In the genomic region with DNA sequence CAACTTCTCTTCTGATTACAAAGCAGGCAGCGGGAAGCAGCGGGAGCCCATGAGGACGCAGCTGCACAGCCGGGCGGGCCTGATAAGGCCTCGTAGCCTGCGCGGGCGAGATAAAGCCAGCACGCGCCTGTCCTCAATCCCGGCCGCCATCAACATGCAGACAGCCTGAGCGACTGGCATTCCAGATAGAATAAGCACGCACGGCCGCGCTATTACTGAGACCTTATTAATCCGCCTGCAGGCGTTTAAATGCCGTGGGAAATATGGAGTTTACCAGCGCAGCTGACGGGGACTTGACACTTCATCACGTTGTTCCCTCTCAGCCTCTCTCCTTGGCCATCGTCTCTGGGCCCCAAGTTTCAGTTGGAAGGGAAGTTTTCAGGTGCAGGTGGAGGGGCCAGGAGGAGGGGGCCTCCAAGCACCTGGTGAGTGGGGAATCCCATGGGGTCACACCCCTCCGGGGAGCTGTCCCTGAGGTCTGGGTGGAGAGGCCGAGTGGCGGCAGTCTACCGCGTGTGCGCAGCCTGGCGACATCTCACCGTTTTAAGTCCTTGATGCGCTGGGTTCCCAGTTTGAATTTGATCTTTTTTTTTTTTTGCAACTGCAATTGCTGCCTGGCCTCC, we compare ENCODE assay signal across 12 cellular contexts. TPM values are rescaled to one million over a fixed set of nuclear protein-coding genes. Genes with fewer than 3 reads are reported as not detected.
A peak's percentile ranks its signal among the peaks of the same experiment; 100 is the strongest.
DNase-seq lines count a peak whose midpoint lies in the region; TF ChIP-seq lines count a peak whose summit lies in the region.
"Had no signal": no experiment of that assay in that cellular context is flagged by ENCODE, and none has a peak within 500 bp of the region (broad histone marks: within the 10 kb centered on the region; RNA-seq: fewer than 3 reads in every experiment).

No MANE protein-coding gene starts in this region.

- H3K27ac Mint-ChIP-seq in chondrocyte (ENCODE audit: unreplicated experiment) (no peak overlapping the region), nephron progenitor cell (no peak overlapping the region)

- H3K36me3 ChIP-seq in KOPT-K1 (ENCODE audit: insufficient read depth, low read length) (no peaks in the 10 kb centered on the region), neural cell (ENCODE audit: insufficient read depth, low read length) (no peaks in the 10 kb centered on the region)

- H3K4me2 ChIP-seq in neural cell (ENCODE audit: low read length) = peak overlapping the region; percentile 10

- no peaks in the 10 kb centered on the region for H3K79me2 ChIP-seq in neural cell (replicated peaks; ENCODE audit: insufficient read depth, low read length)
- H3K79me2 ChIP-seq: parathyroid adenoma had no signal

- H3K9ac ChIP-seq in neural cell (ENCODE audit: low read length) = peak overlapping the region; percentile 29
- H3K9ac ChIP-seq: parathyroid adenoma had no signal

- peak; percentile 69 for DNase-seq in DMS53 (lab: John Stamatoyannopoulos, UW)
- DNase-seq in chondrocyte (ENCODE audit: low spot score) = peak; percentile 77
- DNase-seq in nephron progenitor cell = no peak
- no peak for DNase-seq in activated T-cell treated with anti-CD3 and anti-CD28 coated beads for 4 hours
- DNase-seq in middle frontal gyrus (ENCODE audit: extremely low spot score, low spot score) = no peak
- no peak for DNase-seq in iPS-NIHi11 (ENCODE audit: low spot score)
- DNase-seq: activated naive CD4-positive, alpha-beta T cell treated with anti-CD3 and anti-CD28 coated beads, Interleukin-2, amount 50 U/mL, for 16 hours; effector memory CD4-positive, alpha-beta T cell; NCI-H226 had no signal

- H3K27ac ChIP-seq in KOPT-K1 (ENCODE audit: low read depth, low read length, poor library complexity, severe bottlenecking) (peak overlapping the region; percentile 63), neural cell (ENCODE audit: low read length) (peak overlapping the region; percentile 57)
- H3K27ac ChIP-seq: parathyroid adenoma had no signal

- no peak overlapping the region for H3K4me3 ChIP-seq in neural cell (ENCODE audit: low read length)

- no peaks in the 10 kb centered on the region for H3F3A ChIP-seq in neural cell (ENCODE audit: insufficient read depth, low read length, poor library complexity, severe bottlenecking)

- peaks cover under 1% of the 10 kb centered on the region for H3K9me3 ChIP-seq in KOPT-K1 (ENCODE audit: insufficient read depth, low read length, poor library complexity, severe bottlenecking)
- no peaks in the 10 kb centered on the region for H3K9me3 ChIP-seq in neural cell (ENCODE audit: low read length)

- H3K27me3 Mint-ChIP-seq in chondrocyte (ENCODE audit: low read depth) (peaks cover 34% of the 10 kb centered on the region), nephron progenitor cell (ENCODE audit: low read depth, poor library complexity) (peaks cover 66% of the 10 kb centered on the region)

- no peak overlapping the region for H3K4me3 Mint-ChIP-seq in chondrocyte (ENCODE audit: unreplicated experiment)
- H3K4me3 Mint-ChIP-seq in nephron progenitor cell = no peak overlapping the region

- peaks cover 6% of the 10 kb centered on the region for H3K9me3 Mint-ChIP-seq in chondrocyte (ENCODE audit: low read depth)
- H3K9me3 Mint-ChIP-seq in nephron progenitor cell = peaks cover 28% of the 10 kb centered on the region

- no peak for TF ChIP-seq RAD21 in neural cell (conservative IDR thresholded peaks at IDR 0.05)

- H3K4me1 Mint-ChIP-seq in chondrocyte (ENCODE audit: low read depth) = no peaks in the 10 kb centered on the region
- H3K4me1 Mint-ChIP-seq in nephron progenitor cell = no peaks in the 10 kb centered on the region

- TF ChIP-seq CTCF in chondrocyte (IDR thresholded peaks at IDR 0.05) (no peak), neural cell (IDR thresholded peaks at IDR 0.05; ENCODE audit: poor library complexity, severe bottlenecking) (no peak), nephron progenitor cell (IDR thresholded peaks at IDR 0.05) (no peak)

- no peaks in the 10 kb centered on the region for H3K27me3 ChIP-seq in neural cell (ENCODE audit: insufficient read depth, low read depth, low read length)

- H4K20me1 ChIP-seq in neural cell (ENCODE audit: insufficient read depth) = no peaks in the 10 kb centered on the region

- no peak overlapping the region for H2AFZ ChIP-seq in neural cell (ENCODE audit: low read depth, low read length)
- H2AFZ ChIP-seq: parathyroid adenoma had no signal

- H3K36me3 Mint-ChIP-seq in chondrocyte (ENCODE audit: low read depth) (no peaks in the 10 kb centered on the region), nephron progenitor cell (ENCODE audit: low read depth) (peaks cover under 1% of the 10 kb centered on the region)

- TF ChIP-seq EP300 in neural cell (conservative IDR thresholded peaks at IDR 0.05; ENCODE audit: poor library complexity, severe bottlenecking) = peak; percentile 33

- no peaks in the 10 kb centered on the region for H3K9me2 ChIP-seq in neural cell (ENCODE audit: insufficient read depth, low read length)

TF ChIP-seq in neural cell, 6 proteins besides CTCF, POLR2A, EP300 and RAD21:
- TF ChIP-seq TAF1 (IDR thresholded peaks at IDR 0.05; ENCODE audit: low read depth) (no peak), MXI1 (conservative IDR thresholded peaks at IDR 0.05; ENCODE audit: poor library complexity, severe bottlenecking) (no peak), EZH2 (IDR thresholded peaks at IDR 0.05; ENCODE audit: borderline replicate concordance, insufficient read depth, low read length, poor library complexity, severe bottlenecking) (no peak), POLR2AphosphoS5 (IDR thresholded peaks at IDR 0.05) (peak; percentile 56), SMC3 (conservative IDR thresholded peaks at IDR 0.05; ENCODE audit: poor library complexity) (no peak)
- TF ChIP-seq, protein P1, sequence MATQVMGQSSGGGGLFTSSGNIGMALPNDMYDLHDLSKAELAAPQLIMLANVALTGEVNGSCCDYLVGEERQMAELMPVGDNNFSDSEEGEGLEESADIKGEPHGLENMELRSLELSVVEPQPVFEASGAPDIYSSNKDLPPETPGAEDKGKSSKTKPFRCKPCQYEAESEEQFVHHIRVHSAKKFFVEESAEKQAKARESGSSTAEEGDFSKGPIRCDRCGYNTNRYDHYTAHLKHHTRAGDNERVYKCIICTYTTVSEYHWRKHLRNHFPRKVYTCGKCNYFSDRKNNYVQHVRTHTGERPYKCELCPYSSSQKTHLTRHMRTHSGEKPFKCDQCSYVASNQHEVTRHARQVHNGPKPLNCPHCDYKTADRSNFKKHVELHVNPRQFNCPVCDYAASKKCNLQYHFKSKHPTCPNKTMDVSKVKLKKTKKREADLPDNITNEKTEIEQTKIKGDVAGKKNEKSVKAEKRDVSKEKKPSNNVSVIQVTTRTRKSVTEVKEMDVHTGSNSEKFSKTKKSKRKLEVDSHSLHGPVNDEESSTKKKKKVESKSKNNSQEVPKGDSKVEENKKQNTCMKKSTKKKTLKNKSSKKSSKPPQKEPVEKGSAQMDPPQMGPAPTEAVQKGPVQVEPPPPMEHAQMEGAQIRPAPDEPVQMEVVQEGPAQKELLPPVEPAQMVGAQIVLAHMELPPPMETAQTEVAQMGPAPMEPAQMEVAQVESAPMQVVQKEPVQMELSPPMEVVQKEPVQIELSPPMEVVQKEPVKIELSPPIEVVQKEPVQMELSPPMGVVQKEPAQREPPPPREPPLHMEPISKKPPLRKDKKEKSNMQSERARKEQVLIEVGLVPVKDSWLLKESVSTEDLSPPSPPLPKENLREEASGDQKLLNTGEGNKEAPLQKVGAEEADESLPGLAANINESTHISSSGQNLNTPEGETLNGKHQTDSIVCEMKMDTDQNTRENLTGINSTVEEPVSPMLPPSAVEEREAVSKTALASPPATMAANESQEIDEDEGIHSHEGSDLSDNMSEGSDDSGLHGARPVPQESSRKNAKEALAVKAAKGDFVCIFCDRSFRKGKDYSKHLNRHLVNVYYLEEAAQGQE (IDR thresholded peaks at IDR 0.05; ENCODE audit: borderline replicate concordance) = peak; percentile 53

RNA-seq across cellular contexts. Expression of a gene that starts 27.3 kb away (rescaled TPM):
- total RNA-seq in chondrocyte = 0.23 TPM in 1 of 3 replicates, not detected in the others
- 0.74 and 2.1 TPM in 2 replicates for polyA plus RNA-seq in neural cell
- polyA minus RNA-seq in neural cell = 2.9 and 3.5 TPM in 2 replicates

Comparison
In these comparisons a context has a peak if more than half of its experiments do, and no peak if none do; other contexts are left out.
1. DNase-seq: peak in DMS53 (single experiment) and chondrocyte (single experiment); none in nephron progenitor cell (single experiment), activated T-cell treated with anti-CD3 and anti-CD28 coated beads for 4 hours (single experiment), middle frontal gyrus (single experiment) and iPS-NIHi11 (single experiment).